ENCODE assay signal across 16 cellular contexts in the genomic region with DNA sequence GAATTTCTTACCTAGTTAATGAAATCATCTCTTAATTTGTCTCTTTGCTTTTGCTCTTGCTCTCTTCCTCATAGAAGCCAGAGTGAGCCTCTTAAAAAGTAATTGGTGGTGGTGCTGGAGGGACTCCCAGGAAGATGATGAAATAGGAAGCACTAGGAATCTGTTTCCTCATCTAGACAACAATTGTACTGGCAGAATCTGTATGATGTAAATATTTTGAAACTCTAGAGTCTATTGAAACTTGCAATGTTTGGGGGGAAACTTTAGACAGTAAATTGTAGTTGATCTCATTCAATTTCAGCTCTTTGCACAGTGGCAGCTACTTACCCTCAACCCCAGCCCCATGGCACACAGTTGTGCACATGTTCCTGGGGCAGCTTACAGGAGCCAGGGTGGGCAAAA. TPM values are rescaled to one million over a fixed set of nuclear protein-coding genes. Genes with fewer than 3 reads are reported as not detected.
DNase-seq lines count a peak whose midpoint lies in the region; ATAC-seq and TF ChIP-seq lines count a peak whose summit lies in the region.
"Had no signal": no experiment of that assay in that cellular context is flagged by ENCODE, and none has a peak within 500 bp of the region (broad histone marks: within the 10 kb centered on the region; RNA-seq: fewer than 3 reads in every experiment).

No MANE protein-coding gene starts in this region.

- TF ChIP-seq CTCF in AG10803 (conservative IDR thresholded peaks at IDR 0.05; ENCODE audit: low read length) (no peak), PC-3 (conservative IDR thresholded peaks at IDR 0.05; ENCODE audit: low read depth, low read length) (no peak)

- H3K18ac ChIP-seq in mesenchymal stem cell (ENCODE audit: low read depth in 1 of 2, low read length in 2 of 2), result no peak overlapping the region

- no peaks in the 10 kb centered on the region for H3K36me3 ChIP-seq in mesenchymal stem cell (ENCODE audit: control insufficient read depth in 1 of 2, insufficient read depth in 2 of 2, low read depth in 1 of 2, low read length in 2 of 2)
- no peaks in the 10 kb centered on the region for H3K36me3 ChIP-seq in PC-3 (ENCODE audit: low read depth, low read length)

- H3K23ac ChIP-seq in mesenchymal stem cell (ENCODE audit: low read length in 2 of 2), result no peak overlapping the region

- no peak overlapping the region for H2AK5ac ChIP-seq in mesenchymal stem cell (ENCODE audit: low read length, severe bottlenecking)

- H3K27ac ChIP-seq in mesenchymal stem cell (ENCODE audit: low read length, poor library complexity, severe bottlenecking) (no peak overlapping the region), PC-3 (ENCODE audit: low read length) (no peak overlapping the region)
- H3K27ac ChIP-seq: body of pancreas, testis had no signal

- intact Hi-C loops in PC-3 (cut with micrococcal nuclease) (no loop called here), head of caudate nucleus (cut with DNase I) (no loop called here)

- no peak overlapping the region for H2AFZ ChIP-seq in mesenchymal stem cell (ENCODE audit: low read depth, low read length)
- H2AFZ ChIP-seq in PC-3 (ENCODE audit: low read length), result no peak overlapping the region

- no peaks in the 10 kb centered on the region for H4K20me1 ChIP-seq in PC-3 (ENCODE audit: low read length)

- no peak overlapping the region for H2BK12ac ChIP-seq in mesenchymal stem cell (ENCODE audit: low read length in 2 of 2)

- H3K4me2 ChIP-seq in mesenchymal stem cell (ENCODE audit: low read length, poor library complexity, severe bottlenecking) (no peak overlapping the region), PC-3 (ENCODE audit: low read length) (no peak overlapping the region)

- H3K14ac ChIP-seq in mesenchymal stem cell (ENCODE audit: low read length in 2 of 2), result no peak overlapping the region

- H3K9me3 ChIP-seq in mesenchymal stem cell (ENCODE audit: control insufficient read depth, low read length) (no peaks in the 10 kb centered on the region), PC-3 (ENCODE audit: low read length) (no peaks in the 10 kb centered on the region)
- H3K9me3 ChIP-seq: body of pancreas, testis had no signal

- H4K8ac ChIP-seq in mesenchymal stem cell (ENCODE audit: low read length), result no peak overlapping the region

- ATAC-seq in GM21723 (IDR thresholded peaks at IDR 0.05; ENCODE audit: unreplicated experiment) (no peak), PC-3 (no peak)
- ATAC-seq: body of pancreas, right cardiac atrium had no signal

- no peak overlapping the region for H2BK120ac ChIP-seq in mesenchymal stem cell (ENCODE audit: low read depth, low read length)

- H3K27me3 ChIP-seq in mesenchymal stem cell (ENCODE audit: control insufficient read depth in 1 of 2, insufficient read depth in 1 of 2, low read length in 2 of 2) (peaks cover 0 to 7% of the 10 kb centered on the region in 2 experiments), PC-3 (ENCODE audit: low read length) (peaks cover 59% of the 10 kb centered on the region)
- H3K27me3 ChIP-seq: body of pancreas, testis had no signal

- H3K4ac ChIP-seq in mesenchymal stem cell (ENCODE audit: low read depth in 1 of 2, low read length in 2 of 2), result no peak overlapping the region

- H2BK5ac ChIP-seq in mesenchymal stem cell (ENCODE audit: low read depth, low read length, poor library complexity, severe bottlenecking), result no peak overlapping the region

- no TSS peak for BruUV-seq in PC-3 (replicated peaks; lab: Mats Ljungman, UMichigan)

- H3K9ac ChIP-seq in mesenchymal stem cell (ENCODE audit: low read length) (no peak overlapping the region), PC-3 (ENCODE audit: low read length) (no peak overlapping the region)

- no peaks in the 10 kb centered on the region for H3K79me1 ChIP-seq in mesenchymal stem cell (replicated peaks; ENCODE audit: low read length, poor library complexity, severe bottlenecking)

- H3K4me3 ChIP-seq in AG10803 (ENCODE audit: low read length) (no peak overlapping the region), mesenchymal stem cell (ENCODE audit: insufficient read depth in 1 of 2, low read depth in 1 of 2, low read length in 2 of 2) (no peak overlapping the region), PC-3 (ENCODE audit: low read length) (no peak overlapping the region)
- H3K4me3 ChIP-seq: body of pancreas, testis had no signal

- DNase-seq in AG10803 (ENCODE audit: low read depth), result peak; percentile 54
- DNase-seq in KG1 (lab: John Stamatoyannopoulos, UW), result peak; percentile 16
- DNase-seq in SKM-1 (lab: John Stamatoyannopoulos, UW; ENCODE audit: unreplicated experiment), result peak; percentile 96
- DNase-seq in fibroblast of the conjunctiva (ENCODE audit: low read depth), result peak; percentile 30
- no peak for DNase-seq in mesenchymal stem cell
- no peak for DNase-seq in PC-3
- DNase-seq in head of caudate nucleus, result no peak
- DNase-seq: activated B cell treated with CpG ODN at 0.5 μM for 24 hours; activated gamma-delta T cell treated with Interleukin-2 at 50 U/mL for 16 hours; body of pancreas; Calu3; effector memory CD4-positive, alpha-beta T cell; right cardiac atrium; testis had no signal

- no peaks in the 10 kb centered on the region for H3K9me2 ChIP-seq in PC-3 (replicated peaks; ENCODE audit: low read length)

- H3K4me1 ChIP-seq in mesenchymal stem cell (ENCODE audit: control insufficient read depth, insufficient read depth, low read depth, low read length) (no peaks in the 10 kb centered on the region), PC-3 (ENCODE audit: insufficient read depth, low read length) (no peaks in the 10 kb centered on the region)
- H3K4me1 ChIP-seq: body of pancreas, testis had no signal

- POLR2A ChIA-PET in PC-3 (lab: Charles Lee; ENCODE audit: unreplicated experiment), result interaction anchor here (0.6 kb wide), 2 partner anchors 8 to 462 kb away, joined by 3 to 8 read pairs; no protein-coding TSS in a partner anchor

- CTCF ChIA-PET in PC-3 (lab: Charles Lee), result no interaction called here

- no peak overlapping the region for H2BK15ac ChIP-seq in mesenchymal stem cell (ENCODE audit: low read depth, poor library complexity, severe bottlenecking)

- no peaks in the 10 kb centered on the region for H3F3A ChIP-seq in PC-3 (ENCODE audit: low read length, unreplicated experiment)

- H4K91ac ChIP-seq in mesenchymal stem cell (ENCODE audit: low read length), result no peak overlapping the region

- no peaks in the 10 kb centered on the region for H3K79me2 ChIP-seq in PC-3 (ENCODE audit: low read length)

RNA-seq across cellular contexts. Expression of a gene that starts 10.6 kb away (rescaled TPM):
- polyA plus RNA-seq in mesenchymal stem cell (2013, experiment 1 of 2), result not detected
- not detected for polyA plus RNA-seq in mesenchymal stem cell (2013, experiment 2 of 2)
- total RNA-seq in PC-3 (2014; rRNA removed), result not detected in 2 replicates
- total RNA-seq: activated B cell treated with CpG ODN at 0.5 μM for 24 hours, body of pancreas, Calu3, mesenteric fat pad, right cardiac atrium had no signal
- polyA plus RNA-seq: right cardiac atrium had no signal

Comparison
In these comparisons a context has a peak if more than half of its experiments do, and no peak if none do; other contexts are left out.
1. DNase-seq: peak in AG10803 (single experiment), KG1 (single experiment), SKM-1 (single experiment) and fibroblast of the conjunctiva (single experiment); none in mesenchymal stem cell (single experiment), PC-3 (single experiment) and head of caudate nucleus (0 of 42).